In genomic region chr10:113080061-113080460, GRCh38 we compare ENCODE assay signal across 24 cellular contexts.
DNase-seq lines count a peak whose midpoint lies in the region; ATAC-seq, FAIRE-seq and TF ChIP-seq lines count a peak whose summit lies in the region.
"Had no signal": no experiment of that assay in that cellular context is flagged by ENCODE, and none has a peak within 500 bp of the region (broad histone marks: within the 10 kb centered on the region; RNA-seq: fewer than 3 reads in every experiment).

No MANE protein-coding gene starts in this region.

- WGBS in H1 (ENCODE audit: extremely low coverage in 1 of 2, insufficient coverage in 1 of 2, insufficient read length in 1 of 2, insufficient replicate concordance in 2 of 2, low coverage in 1 of 2, low lambda C conversion rate in 2 of 2, missing lambda C conversion rate in 1 of 2), 2 experiments = 86% methylated on average over 4 of the region's 4 CpGs; no CpG with 5 or more reads in 1 of the 2 experiments
- 89 to 93% (median 90%) methylated on average over 4 of the region's 4 CpGs for WGBS in adrenal gland, 4 donors

- TF ChIP-seq POLR2A in H1 (IDR thresholded peaks at IDR 0.05; ENCODE audit: control extremely low read depth in 1 of 2, low read depth in 2 of 2, low read length in 2 of 2) = no peak
- TF ChIP-seq POLR2A in adrenal gland (IDR thresholded peaks at IDR 0.05) = no peak

- H4K5ac ChIP-seq in H1 (ENCODE audit: insufficient read length, low read depth, low read length) = no peak overlapping the region

- peaks cover 30% of the 10 kb centered on the region for H3K4me1 ChIP-seq in HUES48 (ENCODE audit: control insufficient read depth, insufficient read depth, low read length)
- peaks cover 2 to 22% (median 12%) of the 10 kb centered on the region in 4 experiments; a peak in 6 of 7 replicates for H3K4me1 ChIP-seq in H1 (replicated peaks in 1 of 4; ENCODE audit: control insufficient read depth in 3 of 4, insufficient read depth in 4 of 4, low read length in 3 of 4)
- no peaks in the 10 kb centered on the region for H3K4me1 ChIP-seq in adrenal gland (replicated peaks in 1 of 2)
- H3K4me1 ChIP-seq in foreskin keratinocyte = no peaks in the 10 kb centered on the region

- peaks cover 21% of the 10 kb centered on the region for H3K79me1 ChIP-seq in H1 (ENCODE audit: low read depth, low read length)

- no peak overlapping the region for H2BK12ac ChIP-seq in H1 (ENCODE audit: low read depth, low read length)

- peaks cover 5 to 90% of the 10 kb centered on the region in 2 experiments; a peak in 3 of 4 replicates for H3K79me2 ChIP-seq in H1 (ENCODE audit: control insufficient read depth in 1 of 2, insufficient read depth in 2 of 2, low read length in 2 of 2)

- peaks cover 9 to 13% of the 10 kb centered on the region in 2 experiments for H4K20me1 ChIP-seq in H1 (replicated peaks in 1 of 2; ENCODE audit: control insufficient read depth in 1 of 2, insufficient read depth in 2 of 2, low read length in 2 of 2)

- no peak overlapping the region for H2BK20ac ChIP-seq in H1 (ENCODE audit: low read length)

- H2AFZ ChIP-seq in H1 (ENCODE audit: low read length) = no peak overlapping the region
- H2AFZ ChIP-seq: GM23248, PC-9 had no signal

- H3K14ac ChIP-seq in H1 (ENCODE audit: insufficient read length) = no peak overlapping the region

- POLR2A ChIA-PET in H1 (lab: Charles Lee; ENCODE audit: partially characterized antibody) = no interaction called here

- H2BK15ac ChIP-seq in H1 (ENCODE audit: low read length) = no peak overlapping the region

- H2AK5ac ChIP-seq in H1 (ENCODE audit: low read depth, low read length) = peak overlapping the region; percentile 99

- no peak for ATAC-seq in HG02763 (IDR thresholded peaks at IDR 0.05; ENCODE audit: unreplicated experiment)
- ATAC-seq in HG03342 (IDR thresholded peaks at IDR 0.05; ENCODE audit: unreplicated experiment) = no peak
- ATAC-seq in foreskin keratinocyte = no peak
- ATAC-seq: CD8-positive, alpha-beta T cell; HCT116; HepG2 had no signal

- no peak overlapping the region for H4K8ac ChIP-seq in H1 (ENCODE audit: extremely low read depth, insufficient read depth, low read length)

- H3K4me2 ChIP-seq in H1 (ENCODE audit: insufficient read depth in 1 of 2, low read depth in 2 of 2, low read length in 2 of 2) = no peak overlapping the region
- H3K4me2 ChIP-seq: PC-9, SK-N-SH had no signal

- H3K4me3 ChIP-seq in HUES48 (ENCODE audit: low read depth, low read length) = no peak overlapping the region
- H3K4me3 ChIP-seq in H1 (ENCODE audit: extremely low read depth in 1 of 4, insufficient read depth in 2 of 4, low read depth in 3 of 4, low read length in 4 of 4) = no peak overlapping the region
- H3K4me3 ChIP-seq in adrenal gland = no peak overlapping the region
- H3K4me3 ChIP-seq: GM23248, PC-9 had no signal

- CTCF ChIA-PET in H1 (lab: Charles Lee; ENCODE audit: partially characterized antibody) = interaction anchor here (0.9 to 2.9 kb wide), 6 partner anchors 9 to 241 kb away, joined by 3 to 13 read pairs (median 4); no protein-coding TSS in a partner anchor

- no peak for TF ChIP-seq RAD21 in H1 (IDR thresholded peaks at IDR 0.05 in 1 of 2, conservative IDR thresholded peaks at IDR 0.05 in 1 of 2; ENCODE audit: low read depth in 2 of 2, low read length in 2 of 2)

- no peak overlapping the region for H2BK5ac ChIP-seq in H1 (ENCODE audit: low read depth, low read length)

- no peak overlapping the region for H3K56ac ChIP-seq in H1 (replicated peaks; ENCODE audit: insufficient read length, low read depth, low read length)

- H3K36me3 ChIP-seq in HUES48 (ENCODE audit: control insufficient read depth, insufficient read depth, low read length) (peaks cover 8% of the 10 kb centered on the region), H1 (ENCODE audit: control insufficient read depth in 2 of 4, insufficient read depth in 4 of 4, low read length in 3 of 4) (no peaks in the 10 kb centered on the region), adrenal gland (replicated peaks in 1 of 2) (no peaks in the 10 kb centered on the region)

- TF ChIP-seq EP300 in H1 (IDR thresholded peaks at IDR 0.05; ENCODE audit: borderline replicate concordance in 1 of 2, low read depth in 2 of 2, low read length in 2 of 2) = no peak

- H2BK120ac ChIP-seq in H1 (replicated peaks; ENCODE audit: low read depth, low read length) = no peak overlapping the region

- H3K9ac ChIP-seq in HUES48 (ENCODE audit: low read depth, low read length) (no peak overlapping the region), H1 (replicated peaks in 1 of 4; ENCODE audit: extremely low read depth in 1 of 4, low read depth in 3 of 4, low read length in 3 of 4) (no peak overlapping the region)
- H3K9ac ChIP-seq: GM23248, SK-N-SH had no signal

- H3K9me3 ChIP-seq in HUES48 (ENCODE audit: control insufficient read depth, insufficient read depth, low read length) (no peaks in the 10 kb centered on the region), H1 (ENCODE audit: insufficient read depth in 2 of 2, low read depth in 1 of 2, low read length in 1 of 2) (no peaks in the 10 kb centered on the region), adrenal gland (replicated peaks in 1 of 3) (no peaks in the 10 kb centered on the region)
- H3K9me3 ChIP-seq: SK-N-SH had no signal

- no peaks in the 10 kb centered on the region for H3K23me2 ChIP-seq in H1 (ENCODE audit: low read depth, low read length)

- no peak overlapping the region for H3K4ac ChIP-seq in H1 (replicated peaks; ENCODE audit: insufficient read length, low read depth, low read length)

- H4K91ac ChIP-seq in H1 (replicated peaks; ENCODE audit: insufficient read length, low read length) = no peak overlapping the region

- no peak overlapping the region for H3K18ac ChIP-seq in H1 (ENCODE audit: extremely low read depth, low read length)

- H3K27ac ChIP-seq in HUES48 (ENCODE audit: low read depth, low read length) = peak overlapping the region; percentile 36
- no peak overlapping the region for H3K27ac ChIP-seq in H1 (ENCODE audit: low read depth, low read length)
- no peak overlapping the region for H3K27ac ChIP-seq in adrenal gland
- no peak overlapping the region for H3K27ac ChIP-seq in foreskin keratinocyte
- H3K27ac ChIP-seq: GM23248, PC-9, RWPE1 had no signal

- FAIRE-seq in H1 (lab: Jason Lieb, UNC) = no peak
- FAIRE-seq: GM12891, HepG2 had no signal

- TF ChIP-seq CTCF in H1 (IDR thresholded peaks at IDR 0.05; ENCODE audit: control extremely low read depth in 1 of 3, insufficient read depth in 1 of 3, low read depth in 1 of 3, low read length in 3 of 3) (no peak), adrenal gland (IDR thresholded peaks at IDR 0.05) (no peak), foreskin keratinocyte (conservative IDR thresholded peaks at IDR 0.05) (no peak)

- intact Hi-C loops in adrenal gland (cut with DNase I) = no loop called here

- H3K27me3 ChIP-seq in HUES48 (ENCODE audit: control insufficient read depth, insufficient read depth, low read length) (no peaks in the 10 kb centered on the region), H1 (replicated peaks in 1 of 4; ENCODE audit: control insufficient read depth in 3 of 4, extremely low read depth in 1 of 4, insufficient read depth in 3 of 4, low read length in 3 of 4) (no peaks in the 10 kb centered on the region), adrenal gland (no peaks in the 10 kb centered on the region), foreskin keratinocyte (no peaks in the 10 kb centered on the region)

- H3K23ac ChIP-seq in H1 (ENCODE audit: insufficient read length) = no peak overlapping the region

- DNase-seq in H1 (ENCODE audit: low read depth in 1 of 2, low spot score in 2 of 2) (no peak), mesenteric fat pad (ENCODE audit: low spot score) (peak; percentile 14), adrenal gland (no peak), foreskin keratinocyte (no peak)
- DNase-seq: C1 segment of cervical spinal cord; CD8-positive, alpha-beta T cell; DMS153; GM23248; KG1; NCI-H1092; NCI-H146; NCI-H2029; NCI-H2227 treated with DMSO at 0.1 percent for 48 hours; NCI-H510A; PC-9; SIG-M5; SK-N-SH had no signal

TF ChIP-seq in H1, 55 proteins besides CTCF, POLR2A, EP300 and RAD21:
- TF ChIP-seq GTF2F1 (IDR thresholded peaks at IDR 0.05; ENCODE audit: borderline replicate concordance, low read depth, low read length) = no peak
- no peak for TF ChIP-seq SP2 (IDR thresholded peaks at IDR 0.05; ENCODE audit: low read length)
- no peak for TF ChIP-seq RNF2 (IDR thresholded peaks at IDR 0.05; ENCODE audit: borderline replicate concordance, low read depth, low read length, missing control alignments, poor library complexity, severe bottlenecking)
- no peak for TF ChIP-seq ASH2L (IDR thresholded peaks at IDR 0.05; ENCODE audit: low read length)
- TF ChIP-seq CREB1 (IDR thresholded peaks at IDR 0.05) = no peak
- TF ChIP-seq FOSL1 (IDR thresholded peaks at IDR 0.05; ENCODE audit: insufficient read depth, low read depth, low read length) = no peak
- TF ChIP-seq HDAC6 (IDR thresholded peaks at IDR 0.05; ENCODE audit: low read depth, low read length) = no peak
- no peak for TF ChIP-seq SUZ12 (IDR thresholded peaks at IDR 0.05; ENCODE audit: low read length)
- TF ChIP-seq ZNF274 (IDR thresholded peaks at IDR 0.05; ENCODE audit: borderline replicate concordance, extremely low read depth, low read length) = no peak
- no peak for TF ChIP-seq EGR1 (IDR thresholded peaks at IDR 0.05; ENCODE audit: borderline replicate concordance, low read depth, low read length)
- no peak for TF ChIP-seq TBP (IDR thresholded peaks at IDR 0.05; ENCODE audit: low read depth, low read length)
- TF ChIP-seq POU5F1 (IDR thresholded peaks at IDR 0.05; ENCODE audit: low read depth, low read length) = no peak
- TF ChIP-seq POLR2AphosphoS5 (IDR thresholded peaks at IDR 0.05; ENCODE audit: low read depth, low read length) = no peak
